Comparison of ENCODE assay signal across 24 cellular contexts in the genomic region with DNA sequence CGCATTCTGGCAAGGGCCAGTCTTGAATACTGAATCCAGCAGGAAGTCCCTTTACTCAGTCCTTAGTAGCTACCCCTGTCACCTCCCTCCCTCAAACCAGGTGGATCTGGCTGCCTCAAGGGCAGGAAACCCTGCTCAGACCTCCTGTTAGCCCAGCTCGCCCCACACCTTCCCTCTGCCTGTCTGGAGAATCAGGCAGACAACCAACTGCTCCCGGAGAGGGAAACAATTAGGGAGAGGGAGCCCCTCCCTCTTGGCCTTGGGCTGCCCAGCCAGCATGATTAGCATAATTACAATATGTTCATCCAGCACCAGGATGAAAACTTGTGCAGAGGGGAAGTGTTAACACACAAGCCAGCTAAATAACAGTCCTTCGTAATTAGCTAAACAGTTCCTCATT.
DNase-seq lines count a peak whose midpoint lies in the region; FAIRE-seq and TF ChIP-seq lines count a peak whose summit lies in the region.
"Had no signal": no experiment of that assay in that cellular context is flagged by ENCODE, and none has a peak within 500 bp of the region (broad histone marks: within the 10 kb centered on the region; RNA-seq: fewer than 3 reads in every experiment).

No MANE protein-coding gene starts in this region.

- DNase-seq in NCI-H82 (lab: John Stamatoyannopoulos, UW) (peak; percentile 38), NCI-H82 treated with DMSO at 0.1 percent for 48 hours (lab: John Stamatoyannopoulos, UW; ENCODE audit: unreplicated experiment) (no peak), ascending aorta (ENCODE audit: low spot score in 2 of 2) (no peak), kidney (peak; percentile 80), superior temporal gyrus (ENCODE audit: extremely low spot score) (peak; percentile 19), pons (ENCODE audit: low spot score) (no peak), trophoblast cell (no peak)
- DNase-seq in CD4-positive, alpha-beta memory T cell, result no peak
- DNase-seq: ACHN; activated CD4-positive, alpha-beta memory T cell treated with anti-CD3 and anti-CD28 coated beads for 36 hours; activated CD8-positive, alpha-beta memory T cell treated with anti-CD3 and anti-CD28 coated beads, Interleukin-2, amount 50 U/mL, for 4 hours; activated naive CD4-positive, alpha-beta T cell treated with anti-CD3 and anti-CD28 coated beads, Interleukin-2, amount 50 U/mL, for 16 hours; endodermal cell; esophagus squamous epithelium; foreskin melanocyte; NCI-H1048; NCI-H446 treated with DMSO at 0.1 percent for 48 hours; stimulated activated CD4-positive, alpha-beta T cell treated with anti-CD3 and anti-CD28 coated beads, Interleukin-2, amount 100 ng/mL, for 24 hours; T-cell had no signal

- H3K27me3 ChIP-seq in ascending aorta (no peaks in the 10 kb centered on the region), trophoblast cell (ENCODE audit: insufficient read depth, low read length) (no peaks in the 10 kb centered on the region)
- no peaks in the 10 kb centered on the region for H3K27me3 ChIP-seq in CD4-positive, alpha-beta memory T cell (ENCODE audit: insufficient read depth, low read length)
- H3K27me3 ChIP-seq: cardiac muscle cell, esophagus squamous epithelium had no signal

- no peak overlapping the region for H4K12ac ChIP-seq in trophoblast cell (ENCODE audit: low read depth, low read length)

- no peak overlapping the region for H3K14ac ChIP-seq in trophoblast cell (ENCODE audit: low read length)

- no peaks in the 10 kb centered on the region for H3K79me1 ChIP-seq in trophoblast cell (ENCODE audit: low read length)

- H3K4me1 ChIP-seq in ascending aorta (peaks cover 6 to 36% of the 10 kb centered on the region in 2 donors), kidney (ENCODE audit: control insufficient read depth in 1 of 2, insufficient read depth in 1 of 2, low read depth in 1 of 2, low read length in 2 of 2) (peaks cover 3 to 4% of the 10 kb centered on the region in 2 donors), trophoblast cell (ENCODE audit: control insufficient read depth in 1 of 2, insufficient read depth in 2 of 2, low read length in 2 of 2) (peaks cover 0 to 3% of the 10 kb centered on the region in 2 experiments)
- no peaks in the 10 kb centered on the region for H3K4me1 ChIP-seq in CD4-positive, alpha-beta memory T cell (ENCODE audit: insufficient read depth, low read length)
- H3K4me1 ChIP-seq: HAP-1 had no signal

- no peak overlapping the region for H2BK5ac ChIP-seq in trophoblast cell (ENCODE audit: low read depth, low read length, poor library complexity)

- H3K27ac ChIP-seq in ascending aorta, result peak overlapping the region; percentile 82 to 85
- no peak overlapping the region for H3K27ac ChIP-seq in kidney (ENCODE audit: low read depth in 2 of 2, low read length in 2 of 2)
- H3K27ac ChIP-seq in trophoblast cell (ENCODE audit: low read depth, low read length), result no peak overlapping the region
- H3K27ac ChIP-seq in CD4-positive, alpha-beta memory T cell (ENCODE audit: low read depth, low read length), result no peak overlapping the region
- H3K27ac ChIP-seq: cardiac muscle cell, esophagus squamous epithelium had no signal

- no peak overlapping the region for H2BK120ac ChIP-seq in trophoblast cell (ENCODE audit: insufficient read depth, low read length, poor library complexity)

- H3K4me1 Mint-ChIP-seq in CD4-positive, alpha-beta memory T cell, result no peaks in the 10 kb centered on the region
- H3K4me1 Mint-ChIP-seq: IgD-negative memory B cell, memory B cell, T-cell had no signal

- H3K9me3 ChIP-seq in ascending aorta, result no peaks in the 10 kb centered on the region
- H3K9me3 ChIP-seq in kidney (ENCODE audit: control insufficient read depth in 1 of 2, low read length in 2 of 2), result no peaks in the 10 kb centered on the region
- H3K9me3 ChIP-seq in trophoblast cell (ENCODE audit: insufficient read depth, low read depth, low read length), result no peaks in the 10 kb centered on the region
- H3K9me3 ChIP-seq in CD4-positive, alpha-beta memory T cell (ENCODE audit: control insufficient read depth in 1 of 2, low read length in 2 of 2), result no peaks in the 10 kb centered on the region
- H3K9me3 ChIP-seq: esophagus squamous epithelium, HAP-1 had no signal

- H3K27me3 Mint-ChIP-seq in CD4-positive, alpha-beta memory T cell, result peaks cover 0 to 1% of the 10 kb centered on the region in 2 donors

- WGBS in trophoblast cell (ENCODE audit: extremely low coverage, insufficient coverage, insufficient read length), result no CpG with 5 or more reads among the region's 4 CpGs

- POLR2A ChIA-PET in CD4-positive, alpha-beta memory T cell (lab: Charles Lee; ENCODE audit: partially characterized antibody), result no interaction called here

- H3K36me3 ChIP-seq in ascending aorta, result no peaks in the 10 kb centered on the region
- no peaks in the 10 kb centered on the region for H3K36me3 ChIP-seq in kidney (ENCODE audit: control insufficient read depth in 1 of 2, insufficient read depth in 2 of 2, low read length in 2 of 2)
- no peaks in the 10 kb centered on the region for H3K36me3 ChIP-seq in trophoblast cell (ENCODE audit: control insufficient read depth in 1 of 2, insufficient read depth in 2 of 2, low read length in 2 of 2)
- no peaks in the 10 kb centered on the region for H3K36me3 ChIP-seq in CD4-positive, alpha-beta memory T cell (ENCODE audit: insufficient read depth, low read length)
- H3K36me3 ChIP-seq: cardiac muscle cell, esophagus squamous epithelium, HAP-1 had no signal

- H3K4me3 ChIP-seq in ascending aorta (no peak overlapping the region), kidney (ENCODE audit: low read length in 2 of 2) (no peak overlapping the region), trophoblast cell (ENCODE audit: low read depth, low read length) (no peak overlapping the region)
- no peak overlapping the region for H3K4me3 ChIP-seq in CD4-positive, alpha-beta memory T cell (ENCODE audit: low read length in 2 of 2)
- H3K4me3 ChIP-seq: cardiac muscle cell, esophagus squamous epithelium, HAP-1 had no signal

- H3K23ac ChIP-seq in trophoblast cell (ENCODE audit: low read length), result no peak overlapping the region

- no peak overlapping the region for H4K91ac ChIP-seq in trophoblast cell (ENCODE audit: low read depth, low read length)

- no peak overlapping the region for H3K9ac ChIP-seq in kidney (ENCODE audit: low read length in 2 of 2)
- no peak overlapping the region for H3K9ac ChIP-seq in trophoblast cell (ENCODE audit: low read length)

- H2AK5ac ChIP-seq in trophoblast cell (ENCODE audit: low read length), result no peak overlapping the region

- FAIRE-seq in kidney (lab: Jason Lieb, UNC), result no peak

- H4K8ac ChIP-seq in trophoblast cell (ENCODE audit: low read depth, low read length), result no peak overlapping the region

- no peak overlapping the region for H2AFZ ChIP-seq in trophoblast cell (ENCODE audit: insufficient read depth, low read length, poor library complexity)

- H3K18ac ChIP-seq in trophoblast cell (ENCODE audit: low read length), result no peak overlapping the region

- H3K4ac ChIP-seq in trophoblast cell (ENCODE audit: low read depth, low read length), result no peak overlapping the region

- intact Hi-C loops in ascending aorta (cut with DNase I) (loop anchor here (10.0 kb wide), 1 partner anchor 482 kb away; a partner anchor contains a TSS), kidney (cut with DNase I) (no loop called here)
- intact Hi-C loops in CD4-positive, alpha-beta memory T cell (cut with micrococcal nuclease), result no loop called here

- no peak overlapping the region for H3K4me2 ChIP-seq in trophoblast cell (ENCODE audit: low read length)

- H3K36me3 Mint-ChIP-seq in CD4-positive, alpha-beta memory T cell, result no peaks in the 10 kb centered on the region
- H3K36me3 Mint-ChIP-seq: activated CD4-positive, alpha-beta memory T cell treated with anti-CD3 and anti-CD28 coated beads for 36 hours; IgD-negative memory B cell; memory B cell; T-cell had no signal

- CTCF ChIA-PET in CD4-positive, alpha-beta memory T cell (lab: Charles Lee; ENCODE audit: partially characterized antibody), result interaction anchor here (0.6 kb wide), 1 partner anchor 98 kb away, joined by 4 read pairs; no protein-coding TSS in a partner anchor

- no peaks in the 10 kb centered on the region for H3K79me2 ChIP-seq in trophoblast cell (ENCODE audit: control insufficient read depth, insufficient read depth, low read length, poor library complexity)

- H2BK12ac ChIP-seq in trophoblast cell (ENCODE audit: low read length), result no peak overlapping the region

- TF ChIP-seq CTCF in ascending aorta (IDR thresholded peaks at IDR 0.05), result no peak
- no peak for TF ChIP-seq CTCF in kidney (IDR thresholded peaks at IDR 0.05; ENCODE audit: borderline replicate concordance, extremely low read depth, insufficient read depth)

- H3K9me3 Mint-ChIP-seq in CD4-positive, alpha-beta memory T cell, result peaks cover 0 to 6% (median 0%) of the 10 kb centered on the region in 8 donors
- H3K9me3 Mint-ChIP-seq: activated CD4-positive, alpha-beta memory T cell treated with anti-CD3 and anti-CD28 coated beads for 36 hours; dendritic cell treated with granulocyte-macrophage colony-stimulating factor and Interleukin-4, amounts not matched to agents 40 ng/mL and 50 ng/mL, for 4 days; IgD-negative memory B cell; T-cell had no signal

- no peak overlapping the region for H3K4me3 Mint-ChIP-seq in CD4-positive, alpha-beta memory T cell
- H3K4me3 Mint-ChIP-seq: activated CD4-positive, alpha-beta memory T cell treated with anti-CD3 and anti-CD28 coated beads for 36 hours; dendritic cell treated with granulocyte-macrophage colony-stimulating factor and Interleukin-4, amounts not matched to agents 40 ng/mL and 50 ng/mL, for 4 days; endodermal cell; IgD-negative memory B cell; memory B cell; T-cell had no signal

- H3K27ac Mint-ChIP-seq in CD4-positive, alpha-beta memory T cell, result no peak overlapping the region
- H3K27ac Mint-ChIP-seq: activated CD4-positive, alpha-beta memory T cell treated with anti-CD3 and anti-CD28 coated beads for 36 hours; dendritic cell treated with granulocyte-macrophage colony-stimulating factor and Interleukin-4, amounts not matched to agents 40 ng/mL and 50 ng/mL, for 4 days; endodermal cell; IgD-negative memory B cell; memory B cell; T-cell had no signal

Comparison
In these comparisons a context has a peak if more than half of its experiments do, and no peak if none do; other contexts are left out.
1. DNase-seq: peak in NCI-H82 (single experiment), kidney (single experiment) and superior temporal gyrus (single experiment); none in NCI-H82 treated with DMSO at 0.1 percent for 48 hours (single experiment), ascending aorta (0 of 2), pons (single experiment), trophoblast cell (0 of 2) and CD4-positive, alpha-beta memory T cell (0 of 5).
2. H3K27ac ChIP-seq: peak in ascending aorta (2 of 2); none in kidney (0 of 2), trophoblast cell (single experiment) and CD4-positive, alpha-beta memory T cell (single experiment).